Comparison of ENCODE assay signal across 8 cellular contexts in the genomic region with DNA sequence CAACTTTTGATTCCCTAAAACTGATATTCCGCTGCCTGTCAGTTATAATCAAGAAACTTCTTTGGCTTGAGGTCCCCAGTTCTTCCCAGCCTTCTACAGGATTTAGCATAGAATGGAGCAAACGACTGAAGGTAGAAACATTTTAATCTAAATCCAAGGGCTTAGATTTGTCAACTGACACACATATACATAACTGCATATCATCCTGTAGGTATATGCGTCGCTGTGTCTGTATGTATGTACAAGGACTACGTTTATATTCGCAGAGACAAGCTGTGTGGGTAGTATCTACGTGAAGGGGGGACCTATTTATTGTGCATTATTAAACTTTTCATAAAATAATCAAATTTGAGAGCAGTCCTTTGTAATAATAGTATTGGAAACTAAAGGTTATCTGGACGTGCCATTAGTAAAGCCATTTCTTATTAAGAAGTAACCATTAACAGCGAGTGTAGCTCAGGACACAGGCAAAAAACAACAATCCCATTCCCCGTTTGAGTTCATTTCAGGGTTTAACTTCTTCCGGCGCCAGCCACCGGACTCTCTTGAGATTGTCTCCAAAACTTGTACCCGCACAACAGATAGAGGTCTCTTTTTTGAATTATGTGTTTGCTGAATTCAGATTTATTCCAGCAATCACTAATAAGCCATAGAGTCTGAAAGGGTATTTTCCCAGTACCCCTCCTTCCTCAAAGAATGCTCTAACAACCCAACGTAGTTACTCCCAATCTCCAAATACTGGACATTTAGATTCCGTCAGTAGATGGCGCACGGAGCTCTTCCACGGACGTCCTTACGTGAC. TPM values are rescaled to one million over a fixed set of nuclear protein-coding genes. Genes with fewer than 3 reads are reported as not detected.
A peak's percentile ranks its signal among the peaks of the same experiment; 100 is the strongest.
DNase-seq lines count a peak whose midpoint lies in the region; ATAC-seq and TF ChIP-seq lines count a peak whose summit lies in the region.

No MANE protein-coding gene starts in this region.

- H3K9me2 ChIP-seq in GM23338 (ENCODE audit: insufficient read depth): no peaks in the 10 kb centered on the region

- H3F3A ChIP-seq in GM23338 (replicated peaks; ENCODE audit: low read depth): no peaks in the 10 kb centered on the region; the same call in 1 of the 2 replicates

- H3K9me3 ChIP-seq in ectodermal cell (ENCODE audit: control insufficient read depth, low read length): no peaks in the 10 kb centered on the region
- no peaks in the 10 kb centered on the region for H3K9me3 ChIP-seq in lower lobe of right lung

- no peaks in the 10 kb centered on the region for H4K20me1 ChIP-seq in GM23338 (replicated peaks; ENCODE audit: insufficient read depth)

- H3K4me1 Mint-ChIP-seq in GM23338: peaks cover 22% of the 10 kb centered on the region; the same call in 2 of the 3 replicates
- peaks cover 47% of the 10 kb centered on the region for H3K4me1 Mint-ChIP-seq in stimulated activated memory B cell treated with anti-CD40 and anti-IgM and Interleukin-4, amounts not matched to agents 10 μg/mL and 1 μg/mL and 100 μg/mL, for 72 hours

- H3K4me2 ChIP-seq in GM23338: peak overlapping the region; percentile 95

- peak overlapping the region; percentile 87 for H3K4me3 Mint-ChIP-seq in GM23338
- H3K4me3 Mint-ChIP-seq in stimulated activated memory B cell treated with anti-CD40 and anti-IgM and Interleukin-4, amounts not matched to agents 10 μg/mL and 1 μg/mL and 100 μg/mL, for 72 hours: peak overlapping the region; percentile 81

- ATAC-seq in GM23338: peak; percentile 7; the same call in 2 of the 3 replicates
- peak in 1 of 2 donors; percentile 25 for ATAC-seq in lower lobe of right lung
- no peak for ATAC-seq in stimulated activated memory B cell treated with anti-CD40 and anti-IgM and Interleukin-4, amounts not matched to agents 10 μg/mL and 1 μg/mL and 100 μg/mL, for 72 hours
- ATAC-seq in HG03457 (IDR thresholded peaks at IDR 0.05; ENCODE audit: unreplicated experiment): no peak

- TF ChIP-seq CTCF in GM23338 (conservative IDR thresholded peaks at IDR 0.05; ENCODE audit: low read depth in 2 of 2) (peak; percentile 96 to 99), lower lobe of right lung (IDR thresholded peaks at IDR 0.05) (peak; percentile 69)

- no peaks in the 10 kb centered on the region for H3K36me3 ChIP-seq in GM23338 (ENCODE audit: insufficient read depth)
- H3K36me3 ChIP-seq in ectodermal cell (ENCODE audit: control insufficient read depth, insufficient read depth, low read length): no peaks in the 10 kb centered on the region
- H3K36me3 ChIP-seq in lower lobe of right lung: no peaks in the 10 kb centered on the region

- H3K27me3 ChIP-seq in GM23338 (ENCODE audit: insufficient read depth) (peaks cover 47% of the 10 kb centered on the region), ectodermal cell (ENCODE audit: control insufficient read depth, insufficient read depth, low read length, poor library complexity, severe bottlenecking) (peaks cover 45% of the 10 kb centered on the region), lower lobe of right lung (ENCODE audit: low read depth) (no peaks in the 10 kb centered on the region)

- H3K4me3 ChIP-seq in GM23338: peak overlapping the region; percentile 86
- peak overlapping the region; percentile 85 for H3K4me3 ChIP-seq in ectodermal cell (ENCODE audit: insufficient read depth, low read depth, low read length)
- H3K4me3 ChIP-seq in lower lobe of right lung: peak overlapping the region; percentile 86

- 5 to 6% methylated on average over 18 to 19 of the region's 21 CpGs for WGBS in ectodermal cell, 2 experiments

- H2AFZ ChIP-seq in GM23338: peak overlapping the region; percentile 94; the same call in 1 of the 2 replicates

- no peaks in the 10 kb centered on the region; the same call in 2 of the 3 replicates for H3K36me3 Mint-ChIP-seq in GM23338 (ENCODE audit: low read depth)
- H3K36me3 Mint-ChIP-seq in stimulated activated memory B cell treated with anti-CD40 and anti-IgM and Interleukin-4, amounts not matched to agents 10 μg/mL and 1 μg/mL and 100 μg/mL, for 72 hours: no peaks in the 10 kb centered on the region

- DNase-seq in Daoy (ENCODE audit: low read depth) (peak; percentile 54), GM23338 (ENCODE audit: low spot score) (peak; percentile 88), NCI-H1436 (lab: John Stamatoyannopoulos, UW) (peak; percentile 42), T-helper 9 cell (peak; percentile 18), lower lobe of right lung (peak; percentile 52)

- peaks cover 13% of the 10 kb centered on the region for H3K4me1 ChIP-seq in GM23338 (ENCODE audit: insufficient read depth)
- H3K4me1 ChIP-seq in ectodermal cell (ENCODE audit: control insufficient read depth, insufficient read depth, low read length): peaks cover 8% of the 10 kb centered on the region
- H3K4me1 ChIP-seq in lower lobe of right lung: peaks cover 20% of the 10 kb centered on the region

- H3K27ac ChIP-seq in GM23338 (ENCODE audit: low read depth) (no peak overlapping the region), ectodermal cell (ENCODE audit: insufficient read depth, low read depth, low read length, poor library complexity, severe bottlenecking) (no peak overlapping the region), lower lobe of right lung (no peak overlapping the region)

- peaks cover 46% of the 10 kb centered on the region for H3K27me3 Mint-ChIP-seq in GM23338 (ENCODE audit: insufficient read depth, low read depth, poor library complexity)
- H3K27me3 Mint-ChIP-seq in stimulated activated memory B cell treated with anti-CD40 and anti-IgM and Interleukin-4, amounts not matched to agents 10 μg/mL and 1 μg/mL and 100 μg/mL, for 72 hours: peaks cover 30% of the 10 kb centered on the region

- intact Hi-C loops in lower lobe of right lung (cut with DNase I): no loop called here

- no peaks in the 10 kb centered on the region; the same call in 2 of the 3 replicates for H3K9me3 Mint-ChIP-seq in GM23338
- no peaks in the 10 kb centered on the region for H3K9me3 Mint-ChIP-seq in stimulated activated memory B cell treated with anti-CD40 and anti-IgM and Interleukin-4, amounts not matched to agents 10 μg/mL and 1 μg/mL and 100 μg/mL, for 72 hours

- H3K79me2 ChIP-seq in GM23338 (replicated peaks; ENCODE audit: insufficient read depth): no peaks in the 10 kb centered on the region

- no peak overlapping the region for H3K27ac Mint-ChIP-seq in GM23338
- peak overlapping the region; percentile 40 for H3K27ac Mint-ChIP-seq in stimulated activated memory B cell treated with anti-CD40 and anti-IgM and Interleukin-4, amounts not matched to agents 10 μg/mL and 1 μg/mL and 100 μg/mL, for 72 hours

TF ChIP-seq in GM23338, 12 proteins besides CTCF, POLR2A, EP300 and RAD21:
- TF ChIP-seq, protein P1, sequence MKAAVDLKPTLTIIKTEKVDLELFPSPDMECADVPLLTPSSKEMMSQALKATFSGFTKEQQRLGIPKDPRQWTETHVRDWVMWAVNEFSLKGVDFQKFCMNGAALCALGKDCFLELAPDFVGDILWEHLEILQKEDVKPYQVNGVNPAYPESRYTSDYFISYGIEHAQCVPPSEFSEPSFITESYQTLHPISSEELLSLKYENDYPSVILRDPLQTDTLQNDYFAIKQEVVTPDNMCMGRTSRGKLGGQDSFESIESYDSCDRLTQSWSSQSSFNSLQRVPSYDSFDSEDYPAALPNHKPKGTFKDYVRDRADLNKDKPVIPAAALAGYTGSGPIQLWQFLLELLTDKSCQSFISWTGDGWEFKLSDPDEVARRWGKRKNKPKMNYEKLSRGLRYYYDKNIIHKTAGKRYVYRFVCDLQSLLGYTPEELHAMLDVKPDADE (IDR thresholded peaks at IDR 0.05): no peak
- TF ChIP-seq NANOG (IDR thresholded peaks at IDR 0.05; ENCODE audit: borderline replicate concordance) (no peak), ZNF331 (CRISPR knock-in tag; IDR thresholded peaks at IDR 0.05; ENCODE audit: low read depth) (no peak), EZH2 (IDR thresholded peaks at IDR 0.05; ENCODE audit: low read depth, unreplicated experiment) (peak; percentile 9), POLR2AphosphoS5 (IDR thresholded peaks at IDR 0.05; ENCODE audit: low read depth) (no peak)
- TF ChIP-seq, protein P2, sequence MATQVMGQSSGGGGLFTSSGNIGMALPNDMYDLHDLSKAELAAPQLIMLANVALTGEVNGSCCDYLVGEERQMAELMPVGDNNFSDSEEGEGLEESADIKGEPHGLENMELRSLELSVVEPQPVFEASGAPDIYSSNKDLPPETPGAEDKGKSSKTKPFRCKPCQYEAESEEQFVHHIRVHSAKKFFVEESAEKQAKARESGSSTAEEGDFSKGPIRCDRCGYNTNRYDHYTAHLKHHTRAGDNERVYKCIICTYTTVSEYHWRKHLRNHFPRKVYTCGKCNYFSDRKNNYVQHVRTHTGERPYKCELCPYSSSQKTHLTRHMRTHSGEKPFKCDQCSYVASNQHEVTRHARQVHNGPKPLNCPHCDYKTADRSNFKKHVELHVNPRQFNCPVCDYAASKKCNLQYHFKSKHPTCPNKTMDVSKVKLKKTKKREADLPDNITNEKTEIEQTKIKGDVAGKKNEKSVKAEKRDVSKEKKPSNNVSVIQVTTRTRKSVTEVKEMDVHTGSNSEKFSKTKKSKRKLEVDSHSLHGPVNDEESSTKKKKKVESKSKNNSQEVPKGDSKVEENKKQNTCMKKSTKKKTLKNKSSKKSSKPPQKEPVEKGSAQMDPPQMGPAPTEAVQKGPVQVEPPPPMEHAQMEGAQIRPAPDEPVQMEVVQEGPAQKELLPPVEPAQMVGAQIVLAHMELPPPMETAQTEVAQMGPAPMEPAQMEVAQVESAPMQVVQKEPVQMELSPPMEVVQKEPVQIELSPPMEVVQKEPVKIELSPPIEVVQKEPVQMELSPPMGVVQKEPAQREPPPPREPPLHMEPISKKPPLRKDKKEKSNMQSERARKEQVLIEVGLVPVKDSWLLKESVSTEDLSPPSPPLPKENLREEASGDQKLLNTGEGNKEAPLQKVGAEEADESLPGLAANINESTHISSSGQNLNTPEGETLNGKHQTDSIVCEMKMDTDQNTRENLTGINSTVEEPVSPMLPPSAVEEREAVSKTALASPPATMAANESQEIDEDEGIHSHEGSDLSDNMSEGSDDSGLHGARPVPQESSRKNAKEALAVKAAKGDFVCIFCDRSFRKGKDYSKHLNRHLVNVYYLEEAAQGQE (IDR thresholded peaks at IDR 0.05; ENCODE audit: unreplicated experiment): no peak

RNA-seq across cellular contexts. Expression of a gene that starts 2.1 kb away (rescaled TPM):
- total RNA-seq in Daoy (2014; rRNA removed; shearing (Covaris generic)): 2.1 and 3.8 TPM in 2 replicates
- total RNA-seq in GM23338 (2014; rRNA removed; shearing (Covaris generic)): 9.5 and 14.8 TPM in 2 replicates
- polyA plus RNA-seq in GM23338 (2016; fragmentation: Nextera tagmentation; extraction: Ambion mirVana): 6.1 and 7.5 TPM in 2 replicates
- 61.1 TPM for polyA plus RNA-seq in ectodermal cell (2013, experiment 1 of 4)
- polyA plus RNA-seq in ectodermal cell (2013, experiment 2 of 4): 59.1 TPM
- polyA plus RNA-seq in ectodermal cell (2013, experiment 3 of 4): 56.5 TPM
- 66.6 TPM for polyA plus RNA-seq in ectodermal cell (2013, experiment 4 of 4)
- total RNA-seq in lower lobe of right lung: 18.0 TPM

RNA-seq across cellular contexts. Expression of a gene that starts 59.7 kb away (rescaled TPM):
- total RNA-seq in Daoy (2014; rRNA removed; shearing (Covaris generic)): 11.3 and 15.4 TPM in 2 replicates
- 50.7 and 66.5 TPM in 2 replicates for total RNA-seq in GM23338 (2014; rRNA removed; shearing (Covaris generic))
- polyA plus RNA-seq in GM23338 (2016; fragmentation: Nextera tagmentation; extraction: Ambion mirVana): 11.8 and 13.7 TPM in 2 replicates
- 59.1 TPM for polyA plus RNA-seq in ectodermal cell (2013, experiment 1 of 4)
- polyA plus RNA-seq in ectodermal cell (2013, experiment 2 of 4): 68.7 TPM
- 48.0 TPM for polyA plus RNA-seq in ectodermal cell (2013, experiment 3 of 4)
- polyA plus RNA-seq in ectodermal cell (2013, experiment 4 of 4): 53.9 TPM
- total RNA-seq in lower lobe of right lung: 29.5 TPM

Comparison
In these comparisons a context has a peak if more than half of its experiments do, and no peak if none do; other contexts are left out.
1. DNase-seq: peak in every context shown above with its lines; median percentile 88 in GM23338; 54 in Daoy; 52 in lower lobe of right lung; 42 in NCI-H1436; 18 in T-helper 9 cell.